Comparison of ENCODE assay signal across 16 cellular contexts in genomic region chr2:209773377-209773776, GRCh38.
DNase-seq lines count a peak whose midpoint lies in the region; ATAC-seq and TF ChIP-seq lines count a peak whose summit lies in the region.
"Had no signal": no experiment of that assay in that cellular context is flagged by ENCODE, and none has a peak within 500 bp of the region (broad histone marks: within the 10 kb centered on the region; RNA-seq: fewer than 3 reads in every experiment).

No MANE protein-coding gene starts in this region.

- no peaks in the 10 kb centered on the region for H3K9me3 Mint-ChIP-seq in nephron
- H3K9me3 Mint-ChIP-seq: activated naive CD4-positive, alpha-beta T cell treated with anti-CD3 and anti-CD28 coated beads for 36 hours; memory B cell had no signal

- H3K27me3 Mint-ChIP-seq in nephron (ENCODE audit: low read depth): peaks cover 39% of the 10 kb centered on the region

- H3K4me1 Mint-ChIP-seq in nephron: no peaks in the 10 kb centered on the region
- H3K4me1 Mint-ChIP-seq: B cell, memory B cell had no signal

- H3K36me3 Mint-ChIP-seq in nephron (ENCODE audit: low read depth): no peaks in the 10 kb centered on the region
- H3K36me3 Mint-ChIP-seq: memory B cell; naive thymus-derived CD8-positive, alpha-beta T cell had no signal

- ATAC-seq in GM21723 (IDR thresholded peaks at IDR 0.05; ENCODE audit: unreplicated experiment): no peak
- no peak for ATAC-seq in GM21360 (IDR thresholded peaks at IDR 0.05; ENCODE audit: unreplicated experiment)
- ATAC-seq: naive thymus-derived CD8-positive, alpha-beta T cell had no signal

- no peak for TF ChIP-seq CTCF in nephron (IDR thresholded peaks at IDR 0.05; ENCODE audit: unreplicated experiment in 3 of 3)

- H3K4me3 Mint-ChIP-seq in nephron: peak overlapping the region in 2 of 3 experiments; percentile 33 to 46
- H3K4me3 Mint-ChIP-seq: activated naive CD4-positive, alpha-beta T cell treated with anti-CD3 and anti-CD28 coated beads for 36 hours; B cell; memory B cell; naive thymus-derived CD8-positive, alpha-beta T cell had no signal

- H3K27ac Mint-ChIP-seq in nephron: no peak overlapping the region
- H3K27ac Mint-ChIP-seq: activated naive CD4-positive, alpha-beta T cell treated with anti-CD3 and anti-CD28 coated beads for 36 hours; B cell; memory B cell had no signal

- peak; percentile 56 for DNase-seq in DMS53 (lab: John Stamatoyannopoulos, UW)
- no peak for DNase-seq in DMS53 treated with DMSO at 0.1 percent for 48 hours (lab: John Stamatoyannopoulos, UW; ENCODE audit: unreplicated experiment)
- DNase-seq in NCI-H1417 treated with DMSO at 0.1 percent for 48 hours (lab: John Stamatoyannopoulos, UW): peak; percentile 10
- DNase-seq in NCI-H748 (lab: John Stamatoyannopoulos, UW; ENCODE audit: unreplicated experiment): peak; percentile 89
- DNase-seq in activated CD4-positive, alpha-beta T cell treated with anti-CD3 and anti-CD28 coated beads, Interleukin-2, amount 50 U/mL, for 4 hours: no peak
- DNase-seq: activated naive CD4-positive, alpha-beta T cell treated with anti-CD3 and anti-CD28 coated beads for 36 hours; naive thymus-derived CD8-positive, alpha-beta T cell; NCI-H1436; SHP77; stimulated activated CD4-positive, alpha-beta T cell treated with anti-CD3 and anti-CD28 coated beads, Interleukin-4, amount 100 ng/mL, for 24 hours; T-helper 1 cell had no signal

Comparison
In these comparisons a context has a peak if more than half of its experiments do, and no peak if none do; other contexts are left out.
1. DNase-seq: peak in DMS53 (single experiment), NCI-H1417 treated with DMSO at 0.1 percent for 48 hours (single experiment) and NCI-H748 (single experiment); none in DMS53 treated with DMSO at 0.1 percent for 48 hours (single experiment) and activated CD4-positive, alpha-beta T cell treated with anti-CD3 and anti-CD28 coated beads, Interleukin-2, amount 50 U/mL, for 4 hours (0 of 2).